ENCODE assay signal across 15 cellular contexts in the genomic region with DNA sequence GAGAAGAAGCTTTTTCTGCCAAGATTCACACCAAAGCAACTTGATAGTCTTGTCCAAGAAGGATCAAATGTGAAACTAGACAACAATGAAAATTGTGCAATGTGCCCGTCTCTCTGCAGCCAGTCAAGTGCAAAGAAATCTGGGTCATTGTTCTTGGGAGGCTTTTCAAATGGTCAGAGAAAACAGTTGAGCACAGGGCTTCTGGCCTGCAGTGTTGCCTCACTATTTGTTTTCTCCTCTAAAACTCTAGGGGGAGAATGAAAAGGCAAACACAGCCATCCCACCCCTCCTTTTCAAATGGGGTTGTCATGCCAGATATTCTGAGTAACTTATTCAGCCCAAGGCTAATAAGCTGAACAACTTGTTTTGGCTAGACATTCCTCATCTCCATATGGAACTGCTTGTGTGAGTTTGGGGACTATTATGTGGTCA.
DNase-seq lines count a peak whose midpoint lies in the region; ATAC-seq, FAIRE-seq and TF ChIP-seq lines count a peak whose summit lies in the region.
"Had no signal": no experiment of that assay in that cellular context is flagged by ENCODE, and none has a peak within 500 bp of the region (broad histone marks: within the 10 kb centered on the region; RNA-seq: fewer than 3 reads in every experiment).

No MANE protein-coding gene starts in this region.

- H3K27me3 ChIP-seq in heart right ventricle = no peaks in the 10 kb centered on the region
- H3K27me3 ChIP-seq: cardiac muscle cell had no signal

- H3K9me3 ChIP-seq in heart right ventricle = peaks cover 0 to 10% (median 0%) of the 10 kb centered on the region in 11 donors

- H3K36me3 Mint-ChIP-seq in brain = no peaks in the 10 kb centered on the region
- no peaks in the 10 kb centered on the region for H3K36me3 Mint-ChIP-seq in activated T-helper 17 cell treated with anti-CD3 and anti-CD28 coated beads, Interleukin-2, amount 50 U/mL, for 72 hours (ENCODE audit: low read depth)
- no peaks in the 10 kb centered on the region for H3K36me3 Mint-ChIP-seq in stimulated activated naive B cell treated with anti-CD40 and anti-IgM and Interleukin-4, amounts not matched to agents 10 μg/mL and 1 μg/mL and 100 μg/mL, for 72 hours

- peaks cover 6% of the 10 kb centered on the region for H3K27me3 Mint-ChIP-seq in brain
- no peaks in the 10 kb centered on the region for H3K27me3 Mint-ChIP-seq in activated T-helper 17 cell treated with anti-CD3 and anti-CD28 coated beads, Interleukin-2, amount 50 U/mL, for 72 hours
- H3K27me3 Mint-ChIP-seq in stimulated activated naive B cell treated with anti-CD40 and anti-IgM and Interleukin-4, amounts not matched to agents 10 μg/mL and 1 μg/mL and 100 μg/mL, for 72 hours = no peaks in the 10 kb centered on the region
- H3K27me3 Mint-ChIP-seq: stimulated activated naive CD8-positive, alpha-beta T cell treated with anti-CD3 and anti-CD28 coated beads, Interleukin-15, amount 100 ng/mL, for 72 hours had no signal

- FAIRE-seq in GM12892 (lab: Jason Lieb, UNC) = no peak
- FAIRE-seq: HTR-8/SVneo, TTC549 had no signal

- peaks cover 14% of the 10 kb centered on the region for H3K4me1 Mint-ChIP-seq in brain
- H3K4me1 Mint-ChIP-seq in activated T-helper 17 cell treated with anti-CD3 and anti-CD28 coated beads, Interleukin-2, amount 50 U/mL, for 72 hours = no peaks in the 10 kb centered on the region
- H3K4me1 Mint-ChIP-seq in stimulated activated naive B cell treated with anti-CD40 and anti-IgM and Interleukin-4, amounts not matched to agents 10 μg/mL and 1 μg/mL and 100 μg/mL, for 72 hours = no peaks in the 10 kb centered on the region
- H3K4me1 Mint-ChIP-seq: stimulated activated naive CD8-positive, alpha-beta T cell treated with anti-CD3 and anti-CD28 coated beads, Interleukin-15, amount 100 ng/mL, for 72 hours had no signal

- POLR2A ChIA-PET in HEK293T (lab: Yijun Ruan, JAX) = no interaction called here

- 59 to 79% methylated on average over 1 of the region's 1 CpG for whole genome bisulfite sequencing in heart right ventricle, 2 donors

- H3K27ac ChIP-seq in heart right ventricle = peak overlapping the region in 1 of 10 donors; percentile 6
- H3K27ac ChIP-seq: cardiac muscle cell had no signal

- intact Hi-C loops in heart right ventricle (cut with DNase I) = no loop called here

- no peak for TF ChIP-seq CTCF in brain (conservative IDR thresholded peaks at IDR 0.05)
- no peak for TF ChIP-seq CTCF in heart right ventricle (IDR thresholded peaks at IDR 0.05)

- no peaks in the 10 kb centered on the region for H3K36me3 ChIP-seq in heart right ventricle
- H3K36me3 ChIP-seq: cardiac muscle cell had no signal

- peak overlapping the region in 3 of 5 experiments; percentile 7 to 80 (median 37) for H3K27ac Mint-ChIP-seq in brain
- H3K27ac Mint-ChIP-seq in activated T-helper 17 cell treated with anti-CD3 and anti-CD28 coated beads, Interleukin-2, amount 50 U/mL, for 72 hours = no peak overlapping the region
- no peak overlapping the region for H3K27ac Mint-ChIP-seq in stimulated activated naive B cell treated with anti-CD40 and anti-IgM and Interleukin-4, amounts not matched to agents 10 μg/mL and 1 μg/mL and 100 μg/mL, for 72 hours
- H3K27ac Mint-ChIP-seq: nephron; stimulated activated naive CD8-positive, alpha-beta T cell treated with anti-CD3 and anti-CD28 coated beads, Interleukin-15, amount 100 ng/mL, for 72 hours had no signal

- peak overlapping the region in 1 of 5 experiments; percentile 4 for H3K4me3 Mint-ChIP-seq in brain
- H3K4me3 Mint-ChIP-seq in activated T-helper 17 cell treated with anti-CD3 and anti-CD28 coated beads, Interleukin-2, amount 50 U/mL, for 72 hours = no peak overlapping the region
- no peak overlapping the region for H3K4me3 Mint-ChIP-seq in stimulated activated naive B cell treated with anti-CD40 and anti-IgM and Interleukin-4, amounts not matched to agents 10 μg/mL and 1 μg/mL and 100 μg/mL, for 72 hours
- H3K4me3 Mint-ChIP-seq: nephron; stimulated activated naive CD8-positive, alpha-beta T cell treated with anti-CD3 and anti-CD28 coated beads, Interleukin-15, amount 100 ng/mL, for 72 hours had no signal

- peak; percentile 62 to 91 (median 76) for ATAC-seq in heart right ventricle
- ATAC-seq in activated T-helper 17 cell treated with anti-CD3 and anti-CD28 coated beads, Interleukin-2, amount 50 U/mL, for 72 hours (replicated peaks) = no peak
- no peak for ATAC-seq in stimulated activated naive B cell treated with anti-CD40 and anti-IgM and Interleukin-4, amounts not matched to agents 10 μg/mL and 1 μg/mL and 100 μg/mL, for 72 hours (replicated peaks)
- ATAC-seq: stimulated activated naive CD8-positive, alpha-beta T cell treated with anti-CD3 and anti-CD28 coated beads, Interleukin-15, amount 100 ng/mL, for 72 hours had no signal

- H3K4me1 ChIP-seq in heart right ventricle = no peaks in the 10 kb centered on the region

- TF ChIP-seq POLR2A in GM12892 (IDR thresholded peaks at IDR 0.05; ENCODE audit: low read depth, low read length) = no peak

- DNase-seq in ELF-1 (ENCODE audit: low read depth, low spot score) = peak; percentile 51
- peak in 1 of 2 donors; percentile 6 for DNase-seq in heart right ventricle
- DNase-seq in pons (ENCODE audit: low spot score) = peak; percentile 51
- DNase-seq in HEK293T (ENCODE audit: extremely low spot score) = no peak
- DNase-seq in stimulated activated naive B cell treated with anti-CD40 and anti-IgM and Interleukin-4, amounts not matched to agents 10 μg/mL and 1 μg/mL and 100 μg/mL, for 72 hours = no peak
- DNase-seq in GM12892 (ENCODE audit: insufficient read length) = no peak
- DNase-seq: activated T-cell treated with anti-CD3 and anti-CD28 coated beads, Interleukin-2, amount 50 U/mL, for 1 hour; stimulated activated CD4-positive, alpha-beta T cell treated with anti-CD3 and anti-CD28 coated beads, Interleukin-2, amount 100 ng/mL, for 24 hours; stimulated activated naive CD8-positive, alpha-beta T cell treated with anti-CD3 and anti-CD28 coated beads, Interleukin-15, amount 100 ng/mL, for 72 hours had no signal

- CTCF ChIA-PET in HEK293T (lab: Yijun Ruan, JAX) = no interaction called here

- H3K9me3 Mint-ChIP-seq in brain = peaks cover 0 to 14% (median 6%) of the 10 kb centered on the region in 5 experiments
- peaks cover 5% of the 10 kb centered on the region for H3K9me3 Mint-ChIP-seq in activated T-helper 17 cell treated with anti-CD3 and anti-CD28 coated beads, Interleukin-2, amount 50 U/mL, for 72 hours
- H3K9me3 Mint-ChIP-seq in stimulated activated naive B cell treated with anti-CD40 and anti-IgM and Interleukin-4, amounts not matched to agents 10 μg/mL and 1 μg/mL and 100 μg/mL, for 72 hours = peaks cover 12% of the 10 kb centered on the region in 2 donors

- no peak overlapping the region for H3K4me3 ChIP-seq in heart right ventricle
- H3K4me3 ChIP-seq: cardiac muscle cell had no signal

TF ChIP-seq in HEK293T, 16 proteins besides CTCF, POLR2A, EP300 and RAD21:
- TF ChIP-seq PKNOX1 (IDR thresholded peaks at IDR 0.05) (no peak), SUZ12 (IDR thresholded peaks at IDR 0.05) (no peak), ARNT (IDR thresholded peaks at IDR 0.05) (no peak), HDGF (IDR thresholded peaks at IDR 0.05; ENCODE audit: borderline replicate concordance) (no peak), NFRKB (IDR thresholded peaks at IDR 0.05) (no peak), SP1 (IDR thresholded peaks at IDR 0.05) (no peak), ELF4 (IDR thresholded peaks at IDR 0.05) (no peak), LEF1 (IDR thresholded peaks at IDR 0.05; ENCODE audit: borderline replicate concordance) (no peak), FOXK2 (IDR thresholded peaks at IDR 0.05) (no peak)

Comparison
In these comparisons a context has a peak if more than half of its experiments do, and no peak if none do; other contexts are left out.
1. DNase-seq: peak in ELF-1 (single experiment) and pons (single experiment); none in HEK293T (single experiment), stimulated activated naive B cell treated with anti-CD40 and anti-IgM and Interleukin-4, amounts not matched to agents 10 μg/mL and 1 μg/mL and 100 μg/mL, for 72 hours (single experiment) and GM12892 (single experiment).
2. H3K27ac Mint-ChIP-seq: peak in brain (3 of 5); none in activated T-helper 17 cell treated with anti-CD3 and anti-CD28 coated beads, Interleukin-2, amount 50 U/mL, for 72 hours (single experiment) and stimulated activated naive B cell treated with anti-CD40 and anti-IgM and Interleukin-4, amounts not matched to agents 10 μg/mL and 1 μg/mL and 100 μg/mL, for 72 hours (single experiment).
3. ATAC-seq: peak in heart right ventricle (8 of 8); none in activated T-helper 17 cell treated with anti-CD3 and anti-CD28 coated beads, Interleukin-2, amount 50 U/mL, for 72 hours (single experiment) and stimulated activated naive B cell treated with anti-CD40 and anti-IgM and Interleukin-4, amounts not matched to agents 10 μg/mL and 1 μg/mL and 100 μg/mL, for 72 hours (0 of 2).